ENCODE assay signal across 8 cellular contexts in the genomic region with DNA sequence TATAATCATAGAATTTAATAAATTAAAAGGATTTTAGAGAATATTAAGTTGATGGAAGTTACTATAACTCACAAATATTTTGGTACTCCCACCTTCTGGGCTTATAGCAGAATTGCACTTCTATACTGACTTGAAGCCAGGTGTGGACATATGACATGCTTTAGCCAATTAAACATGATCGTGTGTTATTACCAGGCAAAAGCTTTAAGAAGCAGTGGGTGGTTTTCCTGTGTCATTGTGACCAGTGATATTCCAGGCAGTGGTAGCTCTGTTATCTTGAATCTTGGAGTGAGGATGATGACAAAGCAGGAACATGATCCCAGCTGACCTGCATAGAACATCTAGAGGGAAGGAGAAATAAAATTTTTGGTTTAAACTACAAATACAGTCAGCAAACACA.
A peak's percentile ranks its signal among the peaks of the same experiment; 100 is the strongest.
DNase-seq lines count a peak whose midpoint lies in the region; ATAC-seq, FAIRE-seq and TF ChIP-seq lines count a peak whose summit lies in the region.

No MANE protein-coding gene starts in this region.

- H3K4me3 ChIP-seq in right atrium auricular region, result no peak overlapping the region
- H3K4me3 ChIP-seq in endothelial cell of umbilical vein (replicated peaks in 1 of 3; ENCODE audit: insufficient read depth in 1 of 3, low read depth in 1 of 3, low read length in 3 of 3), result no peak overlapping the region

- H3K4me1 Mint-ChIP-seq in type B pancreatic cell (ENCODE audit: unreplicated experiment), result peaks cover 8% of the 10 kb centered on the region
- no peaks in the 10 kb centered on the region for H3K4me1 Mint-ChIP-seq in activated CD4-positive, alpha-beta T cell treated with anti-CD3 and anti-CD28 coated beads, Interleukin-2, amount 10 ng/mL, durations not matched to agents 24 days and 14 days

- no peaks in the 10 kb centered on the region for H3K9me3 Mint-ChIP-seq in type B pancreatic cell
- no peaks in the 10 kb centered on the region for H3K9me3 Mint-ChIP-seq in activated CD4-positive, alpha-beta T cell treated with anti-CD3 and anti-CD28 coated beads, Interleukin-2, amount 10 ng/mL, durations not matched to agents 24 days and 14 days

- no peak for TF ChIP-seq POLR2A in endothelial cell of umbilical vein (IDR thresholded peaks at IDR 0.05; ENCODE audit: low read depth, low read length)

- no peak overlapping the region for H3K4me2 ChIP-seq in endothelial cell of umbilical vein (ENCODE audit: insufficient read depth, low read length)

- H3K27ac Mint-ChIP-seq in type B pancreatic cell, result no peak overlapping the region
- H3K27ac Mint-ChIP-seq in activated CD4-positive, alpha-beta T cell treated with anti-CD3 and anti-CD28 coated beads, Interleukin-2, amount 10 ng/mL, durations not matched to agents 24 days and 14 days, result no peak overlapping the region

- DNase-seq in Right ventricle myocardium inferior (ENCODE audit: missing footprints), result no peak
- no peak for DNase-seq in right atrium auricular region (ENCODE audit: low spot score)
- DNase-seq in NCI-H146 treated with DMSO at 0.1 percent for 48 hours (lab: John Stamatoyannopoulos, UW; ENCODE audit: unreplicated experiment), result peak; percentile 71
- DNase-seq in endothelial cell of umbilical vein (ENCODE audit: low read depth, low spot score), result peak; percentile 45
- DNase-seq in type B pancreatic cell (ENCODE audit: extremely low spot score, unreplicated experiment), result no peak
- no peak for DNase-seq in activated effector memory CD4-positive, alpha-beta T cell treated with anti-CD3 and anti-CD28 coated beads, Interleukin-2, amount 50 U/mL, for 16 hours
- DNase-seq in activated CD4-positive, alpha-beta T cell treated with anti-CD3 and anti-CD28 coated beads, Interleukin-2, amount 10 ng/mL, durations not matched to agents 24 days and 14 days, result no peak
- DNase-seq in mucosa of gallbladder (ENCODE audit: low spot score), result no peak

- H3K27ac ChIP-seq in right atrium auricular region (no peak overlapping the region), endothelial cell of umbilical vein (ENCODE audit: insufficient read depth, low read depth, low read length) (no peak overlapping the region)

- H3K9ac ChIP-seq in endothelial cell of umbilical vein (replicated peaks; ENCODE audit: extremely low read depth, insufficient read depth, low read length), result no peak overlapping the region

- CTCF ChIA-PET in endothelial cell of umbilical vein (lab: Charles Lee), result interaction anchor here (1.1 to 1.4 kb wide), 2 partner anchors 14 to 1632 kb away, joined by 3 to 5 read pairs; no protein-coding TSS in a partner anchor

- TF ChIP-seq CTCF in right atrium auricular region (IDR thresholded peaks at IDR 0.05) (peak in 1 of 2 donors; percentile 37), endothelial cell of umbilical vein (IDR thresholded peaks at IDR 0.05; ENCODE audit: extremely low read depth in 1 of 2, insufficient read depth in 1 of 2, low read depth in 1 of 2, low read length in 2 of 2) (peak in 1 of 2 donors; percentile 11), type B pancreatic cell (conservative IDR thresholded peaks at IDR 0.05) (peak; percentile 56)

- no peaks in the 10 kb centered on the region for H3K36me3 Mint-ChIP-seq in type B pancreatic cell
- no peaks in the 10 kb centered on the region for H3K36me3 Mint-ChIP-seq in activated CD4-positive, alpha-beta T cell treated with anti-CD3 and anti-CD28 coated beads, Interleukin-2, amount 10 ng/mL, durations not matched to agents 24 days and 14 days (ENCODE audit: low read depth)

- POLR2A ChIA-PET in endothelial cell of umbilical vein (lab: Charles Lee), result no interaction called here

- no peaks in the 10 kb centered on the region for H3K27me3 Mint-ChIP-seq in type B pancreatic cell
- no peaks in the 10 kb centered on the region for H3K27me3 Mint-ChIP-seq in activated CD4-positive, alpha-beta T cell treated with anti-CD3 and anti-CD28 coated beads, Interleukin-2, amount 10 ng/mL, durations not matched to agents 24 days and 14 days

- no peaks in the 10 kb centered on the region for H3K79me2 ChIP-seq in endothelial cell of umbilical vein (ENCODE audit: control insufficient read depth, insufficient read depth, low read length)

- H4K20me1 ChIP-seq in endothelial cell of umbilical vein (replicated peaks; ENCODE audit: control insufficient read depth, extremely low read depth, insufficient read depth, low read length), result no peaks in the 10 kb centered on the region

- dilution Hi-C loops in endothelial cell of umbilical vein (cut with MboI; ENCODE audit: extremely low pct_ligation_motif_present, low sequenced_read_pairs), result no loop called here

- no TSS peak for BruUV-seq in endothelial cell of umbilical vein (replicated peaks; lab: Mats Ljungman, UMichigan)

- peak; percentile 40 for FAIRE-seq in endothelial cell of umbilical vein (lab: Jason Lieb, UNC)

- H3K4me3 Mint-ChIP-seq in type B pancreatic cell, result no peak overlapping the region
- no peak overlapping the region for H3K4me3 Mint-ChIP-seq in activated CD4-positive, alpha-beta T cell treated with anti-CD3 and anti-CD28 coated beads, Interleukin-2, amount 10 ng/mL, durations not matched to agents 24 days and 14 days

- H3K27me3 ChIP-seq in right atrium auricular region, result no peaks in the 10 kb centered on the region
- no peaks in the 10 kb centered on the region for H3K27me3 ChIP-seq in endothelial cell of umbilical vein (ENCODE audit: control insufficient read depth in 2 of 2, insufficient read depth in 2 of 2, low read length in 2 of 2)

- peak; percentile 33 for ATAC-seq in Right ventricle myocardium inferior

- H3K9me3 ChIP-seq in right atrium auricular region (no peaks in the 10 kb centered on the region), endothelial cell of umbilical vein (replicated peaks; ENCODE audit: control insufficient read depth, insufficient read depth, low read length) (no peaks in the 10 kb centered on the region)

- H2AFZ ChIP-seq in endothelial cell of umbilical vein (ENCODE audit: low read depth, low read length), result peak overlapping the region; percentile 39

- intact Hi-C loops in Right ventricle myocardium inferior (cut with DNase I), result loop anchor here (5.0 kb wide), 1 partner anchor 559 kb away; a partner anchor contains a TSS
- intact Hi-C loops in endothelial cell of umbilical vein (cut with micrococcal nuclease), result loop anchor here (5.0 kb wide), 1 partner anchor 369 kb away; a partner anchor contains a TSS
- intact Hi-C loops in activated CD4-positive, alpha-beta T cell treated with anti-CD3 and anti-CD28 coated beads, Interleukin-2, amount 10 ng/mL, durations not matched to agents 24 days and 14 days (cut with micrococcal nuclease), result no loop called here

- H3K4me1 ChIP-seq in right atrium auricular region (peaks cover 0 to 12% of the 10 kb centered on the region in 2 donors), endothelial cell of umbilical vein (ENCODE audit: control insufficient read depth, extremely low read depth, insufficient read depth, low read length) (peaks cover 3% of the 10 kb centered on the region)

- H3K36me3 ChIP-seq in right atrium auricular region (no peaks in the 10 kb centered on the region), endothelial cell of umbilical vein (ENCODE audit: control insufficient read depth in 2 of 2, extremely low read depth in 1 of 2, insufficient read depth in 2 of 2, low read length in 2 of 2) (no peaks in the 10 kb centered on the region)

- H3K9me1 ChIP-seq in endothelial cell of umbilical vein (replicated peaks; ENCODE audit: control insufficient read depth, extremely low read depth, insufficient read depth, low read length), result no peaks in the 10 kb centered on the region

TF ChIP-seq in endothelial cell of umbilical vein, 7 proteins besides CTCF, POLR2A, EP300 and RAD21:
- TF ChIP-seq POLR2AphosphoS5 (IDR thresholded peaks at IDR 0.05; ENCODE audit: insufficient read depth, low read depth, low read length) (no peak), JUN (IDR thresholded peaks at IDR 0.05; ENCODE audit: borderline replicate concordance, insufficient read depth, insufficient read length, low read depth) (no peak), MYC (IDR thresholded peaks at IDR 0.05; ENCODE audit: low read depth, low read length) (no peak), FOS (IDR thresholded peaks at IDR 0.05; ENCODE audit: borderline replicate concordance, insufficient read depth, low read length) (no peak), GATA2 (IDR thresholded peaks at IDR 0.05; ENCODE audit: insufficient read depth, insufficient read length, low read depth, low read length) (no peak), EZH2 (IDR thresholded peaks at IDR 0.05; ENCODE audit: borderline replicate concordance, low read depth, low read length, severe bottlenecking) (no peak)
- TF ChIP-seq, protein P1, sequence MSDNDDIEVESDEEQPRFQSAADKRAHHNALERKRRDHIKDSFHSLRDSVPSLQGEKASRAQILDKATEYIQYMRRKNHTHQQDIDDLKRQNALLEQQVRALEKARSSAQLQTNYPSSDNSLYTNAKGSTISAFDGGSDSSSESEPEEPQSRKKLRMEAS (IDR thresholded peaks at IDR 0.05; ENCODE audit: insufficient read depth, insufficient read length), result no peak
TF ChIP-seq in endothelial cell of umbilical vein: peak in this region for 0.

Comparison
In these comparisons a context has a peak if more than half of its experiments do, and no peak if none do; other contexts are left out.
1. DNase-seq: peak in NCI-H146 treated with DMSO at 0.1 percent for 48 hours (single experiment) and endothelial cell of umbilical vein (single experiment); none in Right ventricle myocardium inferior (single experiment), right atrium auricular region (single experiment), type B pancreatic cell (single experiment), activated effector memory CD4-positive, alpha-beta T cell treated with anti-CD3 and anti-CD28 coated beads, Interleukin-2, amount 50 U/mL, for 16 hours (single experiment), activated CD4-positive, alpha-beta T cell treated with anti-CD3 and anti-CD28 coated beads, Interleukin-2, amount 10 ng/mL, durations not matched to agents 24 days and 14 days (single experiment) and mucosa of gallbladder (single experiment).